ENCODE assay signal across 15 cellular contexts in the genomic region with DNA sequence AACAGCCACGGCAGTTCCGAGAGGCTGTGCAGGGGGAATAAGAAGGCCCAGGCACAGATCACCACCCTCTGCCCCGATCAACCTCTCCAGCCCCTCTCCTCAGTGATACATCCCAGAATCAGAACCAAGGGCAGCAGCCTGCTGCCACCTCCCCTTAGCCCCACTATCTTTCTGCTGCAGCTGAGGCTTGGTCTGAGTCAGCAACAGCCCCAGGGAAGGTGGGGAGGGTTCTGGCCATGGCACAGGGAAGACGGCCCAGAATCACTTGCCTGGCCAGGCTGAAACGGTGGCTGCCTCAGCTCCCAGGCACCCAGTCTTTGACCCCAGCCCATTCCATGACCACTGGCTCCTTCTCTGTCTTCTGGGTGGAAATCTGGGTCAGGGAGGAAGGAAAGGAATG. TPM values are rescaled to one million over a fixed set of nuclear protein-coding genes. Genes with fewer than 3 reads are reported as not detected.
DNase-seq lines count a peak whose midpoint lies in the region; ATAC-seq, FAIRE-seq and TF ChIP-seq lines count a peak whose summit lies in the region.
"Had no signal": no experiment of that assay in that cellular context is flagged by ENCODE, and none has a peak within 500 bp of the region (broad histone marks: within the 10 kb centered on the region; RNA-seq: fewer than 3 reads in every experiment).

No MANE protein-coding gene starts in this region.

- POLR2A ChIA-PET in GM12878 (lab: Charles Lee), result no interaction called here

- peaks cover 26% of the 10 kb centered on the region for H3K4me1 Mint-ChIP-seq in activated T-cell treated with anti-CD3 and anti-CD28 coated beads, Interleukin-2, amount 50 U/mL, for 24 hours (ENCODE audit: low read depth)

- H3K27me3 ChIP-seq in KMS-11 (ENCODE audit: insufficient read depth, low read depth) (no peaks in the 10 kb centered on the region), GM12878 (replicated peaks in 1 of 2; ENCODE audit: control insufficient read depth in 2 of 2, insufficient read depth in 2 of 2, low read length in 1 of 2) (no peaks in the 10 kb centered on the region), osteoblast (ENCODE audit: insufficient read depth, low read length) (no peaks in the 10 kb centered on the region)
- H3K27me3 ChIP-seq: neutrophil had no signal

- in situ Hi-C loops in GM12878 (cut with MboI), result no loop called here

- no peak overlapping the region for H3K9ac ChIP-seq in KMS-11
- H3K9ac ChIP-seq in GM12878 (ENCODE audit: control insufficient read depth, insufficient read depth, low read length), result no peak overlapping the region

- TF ChIP-seq CTCF in KMS-11 (conservative IDR thresholded peaks at IDR 0.05; ENCODE audit: low read depth, low read length), result no peak
- TF ChIP-seq CTCF in GM12878 (IDR thresholded peaks at IDR 0.05 in 2 of 3, conservative IDR thresholded peaks at IDR 0.05 in 1 of 3; ENCODE audit: control insufficient read depth in 2 of 3, extremely low read depth in 1 of 3, insufficient read depth in 1 of 3, low read depth in 3 of 3, low read length in 3 of 3), result no peak
- TF ChIP-seq CTCF in osteoblast (IDR thresholded peaks at IDR 0.05; ENCODE audit: extremely low read depth, low read depth, low read length), result no peak

- no peak for DNase-seq in activated T-cell treated with anti-CD3 and anti-CD28 coated beads, Interleukin-2, amount 50 U/mL, for 24 hours
- DNase-seq in activated T-cell treated with anti-CD3 and anti-CD28 coated beads for 4 hours, result no peak
- no peak for DNase-seq in GM12878 (ENCODE audit: low read depth, low spot score)
- DNase-seq in osteoblast (ENCODE audit: insufficient read length, low spot score, missing footprints), result peak; percentile 87
- DNase-seq in islet precursor cell, result no peak
- DNase-seq in activated CD8-positive, alpha-beta memory T cell treated with anti-CD3 and anti-CD28 coated beads, Interleukin-2, amount 50 U/mL, for 4 hours, result no peak
- DNase-seq: activated CD4-positive, alpha-beta T cell treated with anti-CD3 and anti-CD28 coated beads, Interleukin-2, amount 10 ng/mL, durations not matched to agents 7 days and 5 days; HCEC 1CT; NCI-H1694 treated with DMSO at 0.1 percent for 48 hours; NCI-H526; T-helper 1 cell had no signal

- CTCF ChIA-PET in GM12878 (lab: Yijun Ruan, JAX), result no interaction called here

- H3K36me3 ChIP-seq in KMS-11 (ENCODE audit: insufficient read depth), result no peaks in the 10 kb centered on the region; the same call in 1 of the 2 replicates
- peaks cover 3 to 5% of the 10 kb centered on the region in 2 experiments for H3K36me3 ChIP-seq in GM12878 (ENCODE audit: control insufficient read depth in 2 of 2, insufficient read depth in 2 of 2, low read length in 1 of 2)
- H3K36me3 ChIP-seq in osteoblast (ENCODE audit: insufficient read depth, low read length), result peaks cover 11% of the 10 kb centered on the region

- no peaks in the 10 kb centered on the region for H4K20me1 ChIP-seq in KMS-11 (ENCODE audit: insufficient read depth)
- no peaks in the 10 kb centered on the region for H4K20me1 ChIP-seq in GM12878 (ENCODE audit: control insufficient read depth, insufficient read depth)
- H4K20me1 ChIP-seq in osteoblast (ENCODE audit: insufficient read depth, low read length), result peaks cover 15% of the 10 kb centered on the region

- peaks cover 20% of the 10 kb centered on the region for H3K79me2 ChIP-seq in KMS-11 (ENCODE audit: insufficient read depth, low read depth)
- H3K79me2 ChIP-seq in GM12878 (ENCODE audit: control insufficient read depth, insufficient read depth, low read length), result peaks cover 19% of the 10 kb centered on the region
- peaks cover 37% of the 10 kb centered on the region for H3K79me2 ChIP-seq in osteoblast (ENCODE audit: insufficient read depth, low read length)

- peak overlapping the region; percentile 46 for H3K4me3 Mint-ChIP-seq in activated T-cell treated with anti-CD3 and anti-CD28 coated beads, Interleukin-2, amount 50 U/mL, for 24 hours
- H3K4me3 Mint-ChIP-seq: activated CD4-positive, alpha-beta T cell treated with anti-CD3 and anti-CD28 coated beads, Interleukin-2, amount 10 ng/mL, durations not matched to agents 7 days and 5 days had no signal

- BruUV-seq in GM12878 (replicated peaks; lab: Mats Ljungman, UMichigan), result no TSS peak

- H3K4me1 ChIP-seq in KMS-11 (ENCODE audit: low read depth, poor library complexity, severe bottlenecking) (peaks cover 32% of the 10 kb centered on the region), GM12878 (ENCODE audit: control insufficient read depth, insufficient read depth, low read length) (peaks cover 23% of the 10 kb centered on the region), osteoblast (ENCODE audit: insufficient read depth, low read length) (peaks cover 11% of the 10 kb centered on the region)

- no peak overlapping the region for H3K4me3 ChIP-seq in KMS-11 (IDR thresholded peaks at IDR 0.05; ENCODE audit: insufficient read depth, low read depth, low read length)
- no peak overlapping the region for H3K4me3 ChIP-seq in GM12878
- no peak overlapping the region for H3K4me3 ChIP-seq in osteoblast (ENCODE audit: insufficient read depth, low read length)

- RAD21 ChIA-PET in GM12878 (lab: Charles Lee; ENCODE audit: unreplicated experiment), result no interaction called here

- H3K4me2 ChIP-seq in KMS-11 (peak overlapping the region; percentile 48; the same call in 1 of the 2 replicates), GM12878 (ENCODE audit: control insufficient read depth, insufficient read depth) (peak overlapping the region; percentile 55), osteoblast (ENCODE audit: insufficient read depth, low read length) (no peak overlapping the region)

- H3K9me3 ChIP-seq in GM12878 (replicated peaks; ENCODE audit: control insufficient read depth, insufficient read depth, low read length) (no peaks in the 10 kb centered on the region), osteoblast (ENCODE audit: low read depth, low read length) (no peaks in the 10 kb centered on the region)
- H3K9me3 ChIP-seq: neutrophil had no signal

- H3K27ac ChIP-seq in KMS-11, result no peak overlapping the region
- H3K27ac ChIP-seq in GM12878 (ENCODE audit: control insufficient read depth, insufficient read depth), result no peak overlapping the region
- H3K27ac ChIP-seq in osteoblast (ENCODE audit: low read depth, low read length), result no peak overlapping the region
- H3K27ac ChIP-seq: neutrophil had no signal

- 70% methylated on average over 5 of the region's 5 CpGs for WGBS in GM12878 (ENCODE audit: insufficient coverage, insufficient replicate concordance, low lambda C conversion rate, missing lambda C conversion rate)

- H3K27ac Mint-ChIP-seq in activated T-cell treated with anti-CD3 and anti-CD28 coated beads, Interleukin-2, amount 50 U/mL, for 24 hours, result peak overlapping the region; percentile 47
- H3K27ac Mint-ChIP-seq: activated CD4-positive, alpha-beta T cell treated with anti-CD3 and anti-CD28 coated beads, Interleukin-2, amount 10 ng/mL, durations not matched to agents 7 days and 5 days; stimulated activated effector memory CD8-positive, alpha-beta T cell treated with anti-CD3 and anti-CD28 coated beads, Interleukin-12 subunit alpha, Interleukin-12 subunit beta, amount 100 ng/mL, for 72 hours had no signal

- no peak for FAIRE-seq in GM12878 (lab: Jason Lieb, UNC)

- H3K9me3 Mint-ChIP-seq in activated T-cell treated with anti-CD3 and anti-CD28 coated beads, Interleukin-2, amount 50 U/mL, for 24 hours, result no peaks in the 10 kb centered on the region
- H3K9me3 Mint-ChIP-seq: activated CD4-positive, alpha-beta T cell treated with anti-CD3 and anti-CD28 coated beads, Interleukin-2, amount 10 ng/mL, durations not matched to agents 7 days and 5 days; stimulated activated effector memory CD8-positive, alpha-beta T cell treated with anti-CD3 and anti-CD28 coated beads, Interleukin-12 subunit alpha, Interleukin-12 subunit beta, amount 100 ng/mL, for 72 hours had no signal

- H3K36me3 Mint-ChIP-seq in activated T-cell treated with anti-CD3 and anti-CD28 coated beads, Interleukin-2, amount 50 U/mL, for 24 hours (ENCODE audit: low read depth), result peaks cover 62% of the 10 kb centered on the region

- ATAC-seq in GM12878 (no peak), HG03196 (IDR thresholded peaks at IDR 0.05; ENCODE audit: unreplicated experiment) (no peak)
- ATAC-seq: stimulated activated effector memory CD8-positive, alpha-beta T cell treated with anti-CD3 and anti-CD28 coated beads, Interleukin-12 subunit alpha, Interleukin-12 subunit beta, amount 100 ng/mL, for 72 hours had no signal

- intact Hi-C loops in GM12878 (cut with micrococcal nuclease; ENCODE audit: unreplicated experiment), result no loop called here

- SMC1A ChIA-PET in GM12878 (lab: Charles Lee; ENCODE audit: uncharacterized antibody, unreplicated experiment), result no interaction called here

- TF ChIP-seq EP300 in GM12878 (IDR thresholded peaks at IDR 0.05; ENCODE audit: borderline replicate concordance in 1 of 2, control insufficient read depth in 1 of 2, low read depth in 2 of 2, low read length in 2 of 2), result no peak

- H3K27me3 Mint-ChIP-seq in activated T-cell treated with anti-CD3 and anti-CD28 coated beads, Interleukin-2, amount 50 U/mL, for 24 hours, result no peaks in the 10 kb centered on the region
- H3K27me3 Mint-ChIP-seq: activated CD4-positive, alpha-beta T cell treated with anti-CD3 and anti-CD28 coated beads, Interleukin-2, amount 10 ng/mL, durations not matched to agents 7 days and 5 days had no signal

- TF ChIP-seq RAD21 in GM12878 (IDR thresholded peaks at IDR 0.05; ENCODE audit: insufficient read depth, low read depth, low read length), result no peak

- no peak for TF ChIP-seq POLR2A in GM12878 (IDR thresholded peaks at IDR 0.05; ENCODE audit: low read depth, low read length)

- no peak overlapping the region for H2AFZ ChIP-seq in KMS-11 (ENCODE audit: low read depth)
- no peak overlapping the region for H2AFZ ChIP-seq in GM12878 (ENCODE audit: control insufficient read depth, low read depth, low read length)
- H2AFZ ChIP-seq in osteoblast (ENCODE audit: low read length), result no peak overlapping the region

RNA-seq across cellular contexts. Expression of gene CHID1, which starts 2.3 kb away (rescaled TPM):
- 35.6 and 47.2 TPM in 2 replicates for total RNA-seq in GM12878 (2013; cell fraction: nucleolus; rRNA removed)
- total RNA-seq in GM12878 (2014; rRNA removed) (20.7 and 30.2 TPM in 2 replicates), GM12878 (2014; rRNA removed; fragmentation: Illumina TruSeq; extraction: Trizol) (15.5 and 16.7 TPM in 2 replicates), GM12878 (2021) (48.5 and 54.2 TPM in 2 replicates), osteoblast (43.9 and 48.9 TPM in 2 replicates)
- 17.6 TPM for polyA plus RNA-seq in GM12878 (2011; ENCODE audit: low read depth)
- polyA plus RNA-seq in GM12878 (2011; rRNA removed) (15.5 and 30.1 TPM in 2 replicates), GM12878 (2014; fragmentation: Illumina TruSeq; extraction: Trizol) (11.1 and 20.2 TPM in 2 replicates), GM12878 (2014; fragmentation: Nextera tagmentation; extraction: Ambion mirVana) (10 to 100 TPM in 1 of 2 experiments, 1 to 10 TPM in 1; 4.8 to 10.1 TPM), GM12878 (2014; rRNA removed) (38.9 and 40.2 TPM in 2 replicates), GM12878 (2016; fragmentation: Nextera tagmentation; extraction: Ambion mirVana) (10 to 100 TPM; 63.3 to 75.2 TPM)
- polyA plus RNA-seq in GM12878 (2011; cell fraction: cytosol; rRNA removed), result 45.8 and 56.7 TPM in 2 replicates
- polyA plus RNA-seq in GM12878 (2011; cell fraction: nucleus; rRNA removed), result 53.3 and 64.0 TPM in 2 replicates
- 30.5 and 35.3 TPM in 2 replicates for polyA plus RNA-seq in GM12878 (2012)
- 36.6 and 44.7 TPM in 2 replicates for polyA minus RNA-seq in GM12878 (2011; rRNA and poly(A)+ RNA removed)
- polyA minus RNA-seq in GM12878 (2011; cell fraction: cytosol; rRNA and poly(A)+ RNA removed), result 19.8 and 21.9 TPM in 2 replicates
- polyA minus RNA-seq in GM12878 (2011; cell fraction: nucleus; rRNA and poly(A)+ RNA removed), result 18.6 and 24.4 TPM in 2 replicates

RNA-seq across cellular contexts. Expression of gene AP2A2, which starts 17.4 kb away (rescaled TPM):
- total RNA-seq in GM12878 (2013; cell fraction: nucleolus; rRNA removed), result 81.6 and 92.4 TPM in 2 replicates
- total RNA-seq in GM12878 (2014; rRNA removed), result 12.8 and 15.1 TPM in 2 replicates
- total RNA-seq in GM12878 (2014; rRNA removed; fragmentation: Illumina TruSeq; extraction: Trizol), result 17.7 TPM in 2 replicates
- 42.0 and 46.8 TPM in 2 replicates for total RNA-seq in GM12878 (2021)
- 27.9 TPM for polyA plus RNA-seq in GM12878 (2011; ENCODE audit: low read depth)
- polyA plus RNA-seq in GM12878 (2011; rRNA removed), result 23.2 and 34.8 TPM in 2 replicates
- polyA plus RNA-seq in GM12878 (2011; cell fraction: cytosol; rRNA removed), result 27.5 and 29.6 TPM in 2 replicates
- polyA plus RNA-seq in GM12878 (2011; cell fraction: nucleus; rRNA removed), result 106 and 121 TPM in 2 replicates
- 21.7 and 22.3 TPM in 2 replicates for polyA plus RNA-seq in GM12878 (2012)
- 39.6 and 48.8 TPM in 2 replicates for polyA plus RNA-seq in GM12878 (2014; fragmentation: Illumina TruSeq; extraction: Trizol)
- polyA plus RNA-seq in GM12878 (2014; fragmentation: Nextera tagmentation; extraction: Ambion mirVana), result 1 to 10 TPM in 1 of 2 experiments, under 1 TPM in 1; 0.58 to 2.6 TPM
- 26.4 and 32.6 TPM in 2 replicates for polyA plus RNA-seq in GM12878 (2014; rRNA removed)
- 10 to 100 TPM; 14.4 to 18.8 TPM for polyA plus RNA-seq in GM12878 (2016; fragmentation: Nextera tagmentation; extraction: Ambion mirVana)
- polyA minus RNA-seq in GM12878 (2011; rRNA and poly(A)+ RNA removed), result 40.8 and 41.6 TPM in 2 replicates
- polyA minus RNA-seq in GM12878 (2011; cell fraction: cytosol; rRNA and poly(A)+ RNA removed), result 24.7 and 32.3 TPM in 2 replicates
- 23.9 and 38.2 TPM in 2 replicates for polyA minus RNA-seq in GM12878 (2011; cell fraction: nucleus; rRNA and poly(A)+ RNA removed)
- total RNA-seq in osteoblast, result 48.0 and 50.7 TPM in 2 replicates
